8 cellular contexts compared by ENCODE assay signal in genomic region chr5:39076757-39077475, GRCh38. TPM values are rescaled to one million over a fixed set of nuclear protein-coding genes. Genes with fewer than 3 reads are reported as not detected.
A peak's percentile ranks its signal among the peaks of the same experiment; 100 is the strongest.
DNase-seq lines count a peak whose midpoint lies in the region; ATAC-seq and TF ChIP-seq lines count a peak whose summit lies in the region.

No MANE protein-coding gene starts in this region.

- no peak overlapping the region for H3K27ac Mint-ChIP-seq in glutamatergic neuron (ENCODE audit: unreplicated experiment)

- no peak for TF ChIP-seq POLR2A in transverse colon (IDR thresholded peaks at IDR 0.05)

- H2AFZ ChIP-seq in OCI-LY3 (ENCODE audit: low read depth, low read length) = no peak overlapping the region

- no peaks in the 10 kb centered on the region for H3K36me3 Mint-ChIP-seq in glutamatergic neuron (ENCODE audit: unreplicated experiment)

- H3K27me3 ChIP-seq in OCI-LY3 (ENCODE audit: low read depth, low read length) = no peaks in the 10 kb centered on the region
- no peaks in the 10 kb centered on the region for H3K27me3 ChIP-seq in endocrine pancreas (ENCODE audit: control insufficient read depth, insufficient read depth, low read length)
- peaks cover 4% of the 10 kb centered on the region for H3K27me3 ChIP-seq in transverse colon
- H3K27me3 ChIP-seq in tibial artery = no peaks in the 10 kb centered on the region

- in situ Hi-C loops in transverse colon (cut with MboI; ENCODE audit: low pct_ligation_motif_present in 1 of 4, low pct_unique_long_range_greater_than_20kb in 1 of 4, low sequenced_read_pairs in 3 of 4) = no loop called here

- peak; percentile 11 for ATAC-seq in GM21825 (IDR thresholded peaks at IDR 0.05; ENCODE audit: unreplicated experiment)

- 35 to 43% methylated on average over 4 of the region's 4 CpGs for WGBS in transverse colon (ENCODE audit: low coverage in 1 of 2), 2 donors

- DNase-seq in EH (ENCODE audit: low read depth) (peak; percentile 71), transverse colon (no peak), glutamatergic neuron (no peak), tibial artery (no peak)
- DNase-seq in activated CD8-positive, alpha-beta memory T cell treated with anti-CD3 and anti-CD28 coated beads, Interleukin-2, amount 50 U/mL, for 48 hours = no peak

- H3K4me3 ChIP-seq in OCI-LY3 (ENCODE audit: low read length) (peak overlapping the region; percentile 99), endocrine pancreas (ENCODE audit: control insufficient read depth, insufficient read depth, low read length) (peak overlapping the region; percentile 87), transverse colon (no peak overlapping the region), tibial artery (no peak overlapping the region)

- peaks cover 14% of the 10 kb centered on the region for H4K20me1 ChIP-seq in OCI-LY3 (ENCODE audit: insufficient read depth, low read length)

- intact Hi-C loops in transverse colon (cut with DNase I; ENCODE audit: low total_unique reads) (no loop called here), tibial artery (cut with DNase I; ENCODE audit: low total_unique reads) (no loop called here)

- H3K4me2 ChIP-seq in OCI-LY3 (ENCODE audit: low read length) = peak overlapping the region; percentile 69

- H3K36me3 ChIP-seq in OCI-LY3 (replicated peaks; ENCODE audit: low read depth, low read length) (no peaks in the 10 kb centered on the region), endocrine pancreas (ENCODE audit: control insufficient read depth, insufficient read depth, low read length) (no peaks in the 10 kb centered on the region), transverse colon (no peaks in the 10 kb centered on the region), tibial artery (no peaks in the 10 kb centered on the region)

- H3K9ac ChIP-seq in OCI-LY3 (ENCODE audit: low read length) = peak overlapping the region; percentile 86
- H3K9ac ChIP-seq in endocrine pancreas (ENCODE audit: control insufficient read depth, insufficient read depth, low read length) = no peak overlapping the region

- H3K9me3 Mint-ChIP-seq in glutamatergic neuron (ENCODE audit: unreplicated experiment) = peaks cover 10% of the 10 kb centered on the region

- H3K4me3 Mint-ChIP-seq in glutamatergic neuron (ENCODE audit: unreplicated experiment) = no peak overlapping the region

- peak overlapping the region; percentile 89 for H3K27ac ChIP-seq in OCI-LY3 (ENCODE audit: low read length)
- H3K27ac ChIP-seq in transverse colon = peak overlapping the region; percentile 26 to 100 (median 63)
- peak overlapping the region in 1 of 2 donors; percentile 100 for H3K27ac ChIP-seq in tibial artery

- H3K79me2 ChIP-seq in OCI-LY3 (ENCODE audit: low read length) = peaks cover 41% of the 10 kb centered on the region

- H3K4me1 ChIP-seq in OCI-LY3 (ENCODE audit: low read length) (peaks cover 33% of the 10 kb centered on the region), endocrine pancreas (ENCODE audit: control insufficient read depth, insufficient read depth, low read length) (peaks cover 19% of the 10 kb centered on the region), transverse colon (peaks cover 9 to 33% (median 23%) of the 10 kb centered on the region in 4 donors), tibial artery (peaks cover 0 to 32% (median 8%) of the 10 kb centered on the region in 4 donors)

- peaks cover 5% of the 10 kb centered on the region for H3K4me1 Mint-ChIP-seq in glutamatergic neuron (ENCODE audit: low read depth, unreplicated experiment)

- H3K27me3 Mint-ChIP-seq in glutamatergic neuron (ENCODE audit: unreplicated experiment) = peaks cover 10% of the 10 kb centered on the region

- no peak for TF ChIP-seq CTCF in OCI-LY3 (IDR thresholded peaks at IDR 0.05; ENCODE audit: low read depth, low read length)
- TF ChIP-seq CTCF in transverse colon (IDR thresholded peaks at IDR 0.05) = no peak
- TF ChIP-seq CTCF in glutamatergic neuron (IDR thresholded peaks at IDR 0.05; ENCODE audit: partially characterized antibody, unreplicated experiment) = no peak
- TF ChIP-seq CTCF in tibial artery (IDR thresholded peaks at IDR 0.05) = no peak

- no peak for TF ChIP-seq EP300 in transverse colon (IDR thresholded peaks at IDR 0.05; ENCODE audit: low read depth)

- H3K9me3 ChIP-seq in OCI-LY3 (ENCODE audit: insufficient read depth, low read length) (no peaks in the 10 kb centered on the region), endocrine pancreas (ENCODE audit: control insufficient read depth, low read length) (no peaks in the 10 kb centered on the region), transverse colon (no peaks in the 10 kb centered on the region), tibial artery (no peaks in the 10 kb centered on the region)

RNA-seq across cellular contexts. Expression of gene RICTOR, which starts 2.7 kb away (rescaled TPM):
- total RNA-seq in transverse colon (10 to 100 TPM; 20.7 to 44.8 (median 25.8) TPM), glutamatergic neuron (ENCODE audit: unreplicated experiment) (39.3 TPM)

Comparison
In these comparisons a context has a peak if more than half of its experiments do, and no peak if none do; other contexts are left out.
1. H3K4me3 ChIP-seq: peak in OCI-LY3 (single experiment) and endocrine pancreas (single experiment); none in transverse colon (0 of 4) and tibial artery (0 of 2).